ENCODE assay signal across 9 cellular contexts in genomic region chr11:118883368-118884071, GRCh38. TPM values are rescaled to one million over a fixed set of nuclear protein-coding genes. Genes with fewer than 3 reads are reported as not detected.
A peak's percentile ranks its signal among the peaks of the same experiment; 100 is the strongest.
DNase-seq lines count a peak whose midpoint lies in the region; ATAC-seq and TF ChIP-seq lines count a peak whose summit lies in the region.
"Had no signal": no experiment of that assay in that cellular context is flagged by ENCODE, and none has a peak within 500 bp of the region (broad histone marks: within the 10 kb centered on the region; RNA-seq: fewer than 3 reads in every experiment).

TSS of gene CXCR5 (plus strand) at chr11:118883892. CDS start at chr11:118883942, 50 bp downstream.

- peaks cover 0 to 10% (median 7%) of the 10 kb centered on the region in 4 donors for H3K4me1 ChIP-seq in transverse colon

- in situ Hi-C loops in astrocyte of the spinal cord (cut with HindIII; ENCODE audit: low sequenced_read_pairs): no loop called here
- in situ Hi-C loops in transverse colon (cut with MboI; ENCODE audit: low pct_ligation_motif_present in 1 of 4, low pct_unique_long_range_greater_than_20kb in 1 of 4, low sequenced_read_pairs in 3 of 4): no loop called here

- no peaks in the 10 kb centered on the region for H3K9me3 ChIP-seq in CD4-positive, alpha-beta T cell (ENCODE audit: control insufficient read depth, low read length)
- H3K9me3 ChIP-seq in transverse colon: no peaks in the 10 kb centered on the region

- H3K4me1 Mint-ChIP-seq in CD4-positive, alpha-beta T cell (ENCODE audit: low read depth): peaks cover 79% of the 10 kb centered on the region

- CTCF ChIA-PET in CD4-positive, alpha-beta T cell (lab: Charles Lee): interaction anchor here (1.0 to 2.1 kb wide), 7 partner anchors 10 to 194 kb away, joined by 3 to 7 read pairs (median 5); partner anchors contain the start of gene DDX6

- peaks cover 4% of the 10 kb centered on the region for H3K36me3 Mint-ChIP-seq in CD4-positive, alpha-beta T cell (ENCODE audit: low read depth)

- H3K4me3 ChIP-seq in astrocyte of the spinal cord (ENCODE audit: low read depth, low read length) (no peak within 1 kb of the TSS), transverse colon (no peak within 1 kb of the TSS)

- H3K27ac Mint-ChIP-seq in CD4-positive, alpha-beta T cell: peak within 1 kb of the TSS; percentile 97

- peak within 1 kb of the TSS; percentile 39 for H3K27ac ChIP-seq in CD4-positive, alpha-beta T cell (ENCODE audit: low read depth, low read length)
- H3K27ac ChIP-seq in transverse colon: peak within 1 kb of the TSS in 1 of 4 donors; percentile 47

- no peak for TF ChIP-seq EP300 in transverse colon (IDR thresholded peaks at IDR 0.05; ENCODE audit: low read depth)

- ATAC-seq in CD4-positive, alpha-beta T cell (ENCODE audit: poor library complexity): peak; percentile 72
- ATAC-seq in GM21360 (IDR thresholded peaks at IDR 0.05; ENCODE audit: unreplicated experiment) (peak; percentile 73), GM18519 (IDR thresholded peaks at IDR 0.05; ENCODE audit: low FRiP score, unreplicated experiment) (no peak)

- intact Hi-C loops in CD4-positive, alpha-beta T cell (cut with DNase I, micrococcal nuclease): no loop called here
- intact Hi-C loops in transverse colon (cut with DNase I; ENCODE audit: low total_unique reads): no loop called here

- no peaks in the 10 kb centered on the region for H3K9me3 Mint-ChIP-seq in CD4-positive, alpha-beta T cell

- POLR2A ChIA-PET in CD4-positive, alpha-beta T cell (lab: Charles Lee): interaction anchor here (0.7 to 3.6 kb wide), 7 partner anchors 9 to 47 kb away, joined by 3 to 21 read pairs (median 7); no protein-coding TSS in a partner anchor

- 78 to 88% methylated on average over 4 to 13 of the region's 16 CpGs for WGBS in transverse colon (ENCODE audit: low coverage in 1 of 2), 2 donors

- TF ChIP-seq POLR2A in transverse colon (IDR thresholded peaks at IDR 0.05): peak; percentile 35

- no peaks in the 10 kb centered on the region for H3K36me3 ChIP-seq in transverse colon

- TF ChIP-seq CTCF in CD4-positive, alpha-beta T cell (IDR thresholded peaks at IDR 0.05): no peak
- TF ChIP-seq CTCF in astrocyte of the spinal cord (IDR thresholded peaks at IDR 0.05; ENCODE audit: low read depth, low read length) (no peak), transverse colon (IDR thresholded peaks at IDR 0.05) (no peak)

- H3K4me3 Mint-ChIP-seq in CD4-positive, alpha-beta T cell: peak within 1 kb of the TSS; percentile 78

- no peaks in the 10 kb centered on the region for H3K27me3 Mint-ChIP-seq in CD4-positive, alpha-beta T cell

- H3K27me3 ChIP-seq in CD4-positive, alpha-beta T cell (ENCODE audit: control insufficient read depth, insufficient read depth, low read length): no peaks in the 10 kb centered on the region
- no peaks in the 10 kb centered on the region for H3K27me3 ChIP-seq in transverse colon

- peak in 6 of 10 experiments; percentile 35 to 62 (median 41) for DNase-seq in CD4-positive, alpha-beta T cell
- DNase-seq in HT1080 (ENCODE audit: low read depth) (peak; percentile 52), astrocyte of the spinal cord (ENCODE audit: low read depth, low spot score) (peak; percentile 58), transverse colon (peak; percentile 37), NCI-H774 (lab: John Stamatoyannopoulos, UW) (no peak), retina (no peak)

RNA-seq across cellular contexts. Expression of gene CXCR5, which starts in this region (rescaled TPM):
- 10 to 100 TPM; 13.2 to 14.3 TPM for total RNA-seq in CD4-positive, alpha-beta T cell
- not detected in 2 replicates for total RNA-seq in HT1080 (2014; rRNA removed; shearing (Covaris generic))
- not detected in 2 replicates for polyA plus RNA-seq in HT1080 (2015; cell fraction: cytosol; rRNA removed)
- not detected in 2 replicates for polyA plus RNA-seq in HT1080 (2015; cell fraction: nucleus; rRNA removed)
- total RNA-seq in transverse colon: 1 to 10 TPM in 2 of 4 donors, not detected in 2; 2.5 to 4.1 TPM
- total RNA-seq: myocyte had no signal

Comparison
In these comparisons a context has a peak if more than half of its experiments do, and no peak if none do; other contexts are left out.
1. Peak in DNase-seq in HT1080; RNA of the gene not detected or under 1 TPM.
2. DNase-seq: peak in CD4-positive, alpha-beta T cell (6 of 10), astrocyte of the spinal cord (single experiment) and transverse colon (single experiment); none in NCI-H774 (single experiment) and retina (single experiment).